ENCODE assay signal across 1 cellular context in the genomic region with DNA sequence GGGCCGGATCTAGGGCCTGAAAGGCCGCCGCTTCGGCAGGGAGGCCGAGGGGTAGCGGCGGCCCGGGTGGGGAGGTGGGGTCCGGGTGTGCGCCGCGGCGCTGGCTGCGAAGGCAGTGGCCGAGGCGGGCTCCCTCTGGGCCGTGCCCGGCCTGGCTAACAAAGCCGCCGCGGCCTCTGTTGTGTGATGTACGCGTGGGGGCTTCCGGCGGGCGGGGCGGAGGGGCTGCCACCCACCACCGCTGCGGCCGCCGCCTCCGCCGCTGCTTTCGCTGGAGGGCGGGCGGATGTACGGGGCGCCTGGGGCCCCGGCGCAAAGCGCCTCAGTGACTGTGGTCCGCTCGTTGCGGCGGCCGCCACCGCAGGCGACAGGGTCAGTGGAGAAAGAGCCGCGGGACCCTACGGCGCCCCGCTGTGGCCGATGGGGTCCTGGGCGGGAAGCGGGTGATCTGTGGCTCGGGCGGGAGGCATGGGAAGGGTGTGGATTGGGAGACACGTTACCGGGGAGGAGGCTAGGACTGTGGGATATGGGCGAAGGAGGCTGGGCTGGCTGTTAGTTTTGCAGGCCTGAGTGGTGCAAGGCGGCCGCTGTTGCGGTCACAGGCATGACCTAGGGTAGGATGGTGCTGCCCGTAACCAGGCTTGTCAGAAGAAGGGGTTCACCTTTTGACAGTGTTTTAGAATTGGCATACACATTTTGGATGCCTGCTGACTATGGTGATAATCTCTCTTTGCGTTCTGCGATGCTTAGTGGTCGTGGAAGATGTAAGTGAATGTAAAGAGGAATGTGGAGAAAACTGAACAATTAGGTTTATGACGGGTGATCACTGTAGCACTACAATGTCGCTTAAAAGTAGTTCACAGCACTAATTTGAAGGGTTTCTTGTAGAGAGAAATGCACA.
TF ChIP-seq lines count a peak whose summit lies in the region.

No MANE protein-coding gene starts in this region.

TF ChIP-seq in K562, 482 proteins besides CTCF, POLR2A, EP300 and RAD21 (continued from another document and continues in another):
- TF ChIP-seq AFF4 (CRISPR knock-in tag; IDR thresholded peaks at IDR 0.05) = no peak; the same call in 1 of the 2 replicates
- TF ChIP-seq, protein P1, sequence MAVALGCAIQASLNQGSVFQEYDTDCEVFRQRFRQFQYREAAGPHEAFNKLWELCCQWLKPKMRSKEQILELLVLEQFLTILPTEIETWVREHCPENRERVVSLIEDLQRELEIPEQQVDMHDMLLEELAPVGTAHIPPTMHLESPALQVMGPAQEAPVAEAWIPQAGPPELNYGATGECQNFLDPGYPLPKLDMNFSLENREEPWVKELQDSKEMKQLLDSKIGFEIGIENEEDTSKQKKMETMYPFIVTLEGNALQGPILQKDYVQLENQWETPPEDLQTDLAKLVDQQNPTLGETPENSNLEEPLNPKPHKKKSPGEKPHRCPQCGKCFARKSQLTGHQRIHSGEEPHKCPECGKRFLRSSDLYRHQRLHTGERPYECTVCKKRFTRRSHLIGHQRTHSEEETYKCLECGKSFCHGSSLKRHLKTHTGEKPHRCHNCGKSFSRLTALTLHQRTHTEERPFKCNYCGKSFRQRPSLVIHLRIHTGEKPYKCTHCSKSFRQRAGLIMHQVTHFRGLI (CRISPR knock-in tag; IDR thresholded peaks at IDR 0.05) = no peak
- no peak for TF ChIP-seq POLR3G (IDR thresholded peaks at IDR 0.05; ENCODE audit: extremely low read depth, insufficient read length, insufficient replicate concordance)
- peak; percentile 24; the same call in 1 of the 2 replicates for TF ChIP-seq XRCC5 (IDR thresholded peaks at IDR 0.05; ENCODE audit: low read depth, low read length)
- no peak for TF ChIP-seq CREBBP (IDR thresholded peaks at IDR 0.05; ENCODE audit: low read depth, low read length)
- TF ChIP-seq, protein P2, sequence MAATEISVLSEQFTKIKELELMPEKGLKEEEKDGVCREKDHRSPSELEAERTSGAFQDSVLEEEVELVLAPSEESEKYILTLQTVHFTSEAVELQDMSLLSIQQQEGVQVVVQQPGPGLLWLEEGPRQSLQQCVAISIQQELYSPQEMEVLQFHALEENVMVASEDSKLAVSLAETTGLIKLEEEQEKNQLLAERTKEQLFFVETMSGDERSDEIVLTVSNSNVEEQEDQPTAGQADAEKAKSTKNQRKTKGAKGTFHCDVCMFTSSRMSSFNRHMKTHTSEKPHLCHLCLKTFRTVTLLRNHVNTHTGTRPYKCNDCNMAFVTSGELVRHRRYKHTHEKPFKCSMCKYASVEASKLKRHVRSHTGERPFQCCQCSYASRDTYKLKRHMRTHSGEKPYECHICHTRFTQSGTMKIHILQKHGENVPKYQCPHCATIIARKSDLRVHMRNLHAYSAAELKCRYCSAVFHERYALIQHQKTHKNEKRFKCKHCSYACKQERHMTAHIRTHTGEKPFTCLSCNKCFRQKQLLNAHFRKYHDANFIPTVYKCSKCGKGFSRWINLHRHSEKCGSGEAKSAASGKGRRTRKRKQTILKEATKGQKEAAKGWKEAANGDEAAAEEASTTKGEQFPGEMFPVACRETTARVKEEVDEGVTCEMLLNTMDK (IDR thresholded peaks at IDR 0.05; ENCODE audit: borderline replicate concordance, insufficient read depth, low read depth, low read length, poor library complexity, severe bottlenecking) = peak; percentile 52
- TF ChIP-seq ELK1 (CRISPR knock-in tag; IDR thresholded peaks at IDR 0.05) = no peak
- TF ChIP-seq HINFP (tag; conservative IDR thresholded peaks at IDR 0.05; ENCODE audit: low read depth) = no peak
- no peak for TF ChIP-seq IRF1 (CRISPR knock-in tag; IDR thresholded peaks at IDR 0.05; ENCODE audit: borderline replicate concordance)
- TF ChIP-seq, protein P3, sequence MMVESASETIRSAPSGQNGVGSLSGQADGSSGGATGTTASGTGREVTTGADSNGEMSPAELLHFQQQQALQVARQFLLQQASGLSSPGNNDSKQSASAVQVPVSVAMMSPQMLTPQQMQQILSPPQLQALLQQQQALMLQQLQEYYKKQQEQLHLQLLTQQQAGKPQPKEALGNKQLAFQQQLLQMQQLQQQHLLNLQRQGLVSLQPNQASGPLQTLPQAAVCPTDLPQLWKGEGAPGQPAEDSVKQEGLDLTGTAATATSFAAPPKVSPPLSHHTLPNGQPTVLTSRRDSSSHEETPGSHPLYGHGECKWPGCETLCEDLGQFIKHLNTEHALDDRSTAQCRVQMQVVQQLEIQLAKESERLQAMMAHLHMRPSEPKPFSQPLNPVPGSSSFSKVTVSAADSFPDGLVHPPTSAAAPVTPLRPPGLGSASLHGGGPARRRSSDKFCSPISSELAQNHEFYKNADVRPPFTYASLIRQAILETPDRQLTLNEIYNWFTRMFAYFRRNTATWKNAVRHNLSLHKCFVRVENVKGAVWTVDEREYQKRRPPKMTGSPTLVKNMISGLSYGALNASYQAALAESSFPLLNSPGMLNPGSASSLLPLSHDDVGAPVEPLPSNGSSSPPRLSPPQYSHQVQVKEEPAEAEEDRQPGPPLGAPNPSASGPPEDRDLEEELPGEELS (CRISPR knock-in tag; IDR thresholded peaks at IDR 0.05; ENCODE audit: borderline replicate concordance) = no peak
- 0 out of 2 replicates have a peak, but pooled peaks have one; percentile 50 for TF ChIP-seq ARID2 (IDR thresholded peaks at IDR 0.05)
- no peak for TF ChIP-seq COPS2 (conservative IDR thresholded peaks at IDR 0.05)
- TF ChIP-seq SUPT5H (IDR thresholded peaks at IDR 0.05) = no peak
- TF ChIP-seq TBP (optimal IDR thresholded peaks at IDR 0.05; ENCODE audit: low read depth, low read length) = peak; percentile 38
- TF ChIP-seq, protein P4, sequence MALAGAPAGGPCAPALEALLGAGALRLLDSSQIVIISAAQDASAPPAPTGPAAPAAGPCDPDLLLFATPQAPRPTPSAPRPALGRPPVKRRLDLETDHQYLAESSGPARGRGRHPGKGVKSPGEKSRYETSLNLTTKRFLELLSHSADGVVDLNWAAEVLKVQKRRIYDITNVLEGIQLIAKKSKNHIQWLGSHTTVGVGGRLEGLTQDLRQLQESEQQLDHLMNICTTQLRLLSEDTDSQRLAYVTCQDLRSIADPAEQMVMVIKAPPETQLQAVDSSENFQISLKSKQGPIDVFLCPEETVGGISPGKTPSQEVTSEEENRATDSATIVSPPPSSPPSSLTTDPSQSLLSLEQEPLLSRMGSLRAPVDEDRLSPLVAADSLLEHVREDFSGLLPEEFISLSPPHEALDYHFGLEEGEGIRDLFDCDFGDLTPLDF (CRISPR knock-in tag; IDR thresholded peaks at IDR 0.05) = peak; percentile 70
- TF ChIP-seq MAFG (tag; conservative IDR thresholded peaks at IDR 0.05) = no peak
- no peak for TF ChIP-seq NFE2 (IDR thresholded peaks at IDR 0.05; ENCODE audit: low read depth)
